10 cellular contexts compared by ENCODE assay signal in genomic region chr10:12448340-12448728, GRCh38.
A peak's percentile ranks its signal among the peaks of the same experiment; 100 is the strongest.
DNase-seq lines count a peak whose midpoint lies in the region; ATAC-seq and TF ChIP-seq lines count a peak whose summit lies in the region.
"Had no signal": no experiment of that assay in that cellular context is flagged by ENCODE, and none has a peak within 500 bp of the region (broad histone marks: within the 10 kb centered on the region; RNA-seq: fewer than 3 reads in every experiment).

No MANE protein-coding gene starts in this region.

- peaks cover 3% of the 10 kb centered on the region for H3K36me3 Mint-ChIP-seq in CD4-positive, alpha-beta T cell (ENCODE audit: low read depth)
- no peaks in the 10 kb centered on the region for H3K36me3 Mint-ChIP-seq in activated T-cell treated with anti-CD3 and anti-CD28 coated beads, Interleukin-2, amount 50 U/mL, for 4 hours (ENCODE audit: insufficient read depth)
- H3K36me3 Mint-ChIP-seq in natural killer cell, result no peaks in the 10 kb centered on the region

- DNase-seq in CD4-positive, alpha-beta T cell, result peak in 1 of 10 experiments; percentile 7
- DNase-seq in activated T-cell treated with anti-CD3 and anti-CD28 coated beads, Interleukin-2, amount 50 U/mL, for 4 hours, result no peak
- DNase-seq in natural killer cell, result no peak
- DNase-seq in stimulated activated naive CD4-positive, alpha-beta T cell treated with Interleukin-2 at 50 U/mL for 16 hours (lab: John Stamatoyannopoulos, UW), result no peak
- no peak for DNase-seq in HPDE6-E6E7 (ENCODE audit: extremely low spot score)
- no peak for DNase-seq in right lobe of liver
- no peak for DNase-seq in SIG-M5 (lab: John Stamatoyannopoulos, UW)
- DNase-seq: DMS 273 treated with DMSO at 0.1 percent for 48 hours had no signal

- peak overlapping the region; percentile 88 for H3K27ac Mint-ChIP-seq in CD4-positive, alpha-beta T cell
- H3K27ac Mint-ChIP-seq in natural killer cell, result peak overlapping the region; percentile 95 to 96
- H3K27ac Mint-ChIP-seq: nephron had no signal

- H3K4me3 Mint-ChIP-seq in CD4-positive, alpha-beta T cell, result peak overlapping the region; percentile 72
- peak overlapping the region; percentile 30 for H3K4me3 Mint-ChIP-seq in activated T-cell treated with anti-CD3 and anti-CD28 coated beads, Interleukin-2, amount 50 U/mL, for 4 hours
- H3K4me3 Mint-ChIP-seq in natural killer cell, result peak overlapping the region; percentile 79
- H3K4me3 Mint-ChIP-seq: nephron had no signal

- peaks cover 0 to 4% (median 0%) of the 10 kb centered on the region in 4 donors for H3K4me1 ChIP-seq in right lobe of liver

- intact Hi-C loops in CD4-positive, alpha-beta T cell (cut with DNase I, micrococcal nuclease), result loop anchor here (1.0 to 5.0 kb wide), 3 partner anchors 99 to 159 kb away; partner anchors contain the start of gene CAMK1D (in 1 of the 2)
- intact Hi-C loops in natural killer cell (cut with micrococcal nuclease), result loop anchor here (1.0 to 2.0 kb wide), 4 partner anchors 36 to 254 kb away; partner anchors contain the start of gene NUDT5
- intact Hi-C loops in right lobe of liver (cut with DNase I), result no loop called here

- H3K4me1 Mint-ChIP-seq in CD4-positive, alpha-beta T cell (ENCODE audit: low read depth), result peaks cover 44% of the 10 kb centered on the region
- H3K4me1 Mint-ChIP-seq in activated T-cell treated with anti-CD3 and anti-CD28 coated beads, Interleukin-2, amount 50 U/mL, for 4 hours (ENCODE audit: low read depth), result peaks cover 44% of the 10 kb centered on the region
- H3K4me1 Mint-ChIP-seq in natural killer cell, result peaks cover 34 to 38% of the 10 kb centered on the region in 2 donors

- peak; percentile 3 for ATAC-seq in CD4-positive, alpha-beta T cell (ENCODE audit: poor library complexity)
- ATAC-seq in HG03460 (IDR thresholded peaks at IDR 0.05; ENCODE audit: unreplicated experiment), result peak; percentile 22
- peak in 1 of 2 donors; percentile 2 for ATAC-seq in activated T-cell treated with anti-CD3 and anti-CD28 coated beads, Interleukin-2, amount 50 U/mL, for 4 hours
- ATAC-seq in natural killer cell, result peak in 2 of 3 donors; percentile 0 to 2
- no peak for ATAC-seq in right lobe of liver

- no peak for TF ChIP-seq CTCF in CD4-positive, alpha-beta T cell (IDR thresholded peaks at IDR 0.05)
- TF ChIP-seq CTCF in natural killer cell (IDR thresholded peaks at IDR 0.05), result no peak
- no peak for TF ChIP-seq CTCF in right lobe of liver (IDR thresholded peaks at IDR 0.05)

- 66% methylated on average over 3 of the region's 3 CpGs for WGBS in right lobe of liver (ENCODE audit: insufficient coverage, low coverage, low lambda C conversion rate, missing lambda C conversion rate)

- H3K36me3 ChIP-seq in right lobe of liver, result no peaks in the 10 kb centered on the region

- POLR2A ChIA-PET in CD4-positive, alpha-beta T cell (lab: Charles Lee), result no interaction called here

- H3K4me3 ChIP-seq in right lobe of liver, result no peak overlapping the region

- no peaks in the 10 kb centered on the region for H3K9me3 ChIP-seq in CD4-positive, alpha-beta T cell (ENCODE audit: control insufficient read depth, low read length)
- H3K9me3 ChIP-seq in right lobe of liver, result no peaks in the 10 kb centered on the region

- no peak for TF ChIP-seq POLR2A in right lobe of liver (IDR thresholded peaks at IDR 0.05)

- H3K9me3 Mint-ChIP-seq in CD4-positive, alpha-beta T cell, result no peaks in the 10 kb centered on the region
- no peaks in the 10 kb centered on the region for H3K9me3 Mint-ChIP-seq in activated T-cell treated with anti-CD3 and anti-CD28 coated beads, Interleukin-2, amount 50 U/mL, for 4 hours
- no peaks in the 10 kb centered on the region for H3K9me3 Mint-ChIP-seq in natural killer cell
- H3K9me3 Mint-ChIP-seq: nephron had no signal

- no peaks in the 10 kb centered on the region for H3K27me3 ChIP-seq in CD4-positive, alpha-beta T cell (ENCODE audit: control insufficient read depth, insufficient read depth, low read length)
- H3K27me3 ChIP-seq in right lobe of liver, result no peaks in the 10 kb centered on the region

- no peaks in the 10 kb centered on the region for H3K27me3 Mint-ChIP-seq in CD4-positive, alpha-beta T cell
- no peaks in the 10 kb centered on the region for H3K27me3 Mint-ChIP-seq in activated T-cell treated with anti-CD3 and anti-CD28 coated beads, Interleukin-2, amount 50 U/mL, for 4 hours (ENCODE audit: low read depth)
- peaks cover 0 to 5% of the 10 kb centered on the region in 2 donors for H3K27me3 Mint-ChIP-seq in natural killer cell (ENCODE audit: low read depth in 2 of 2)

- no peak overlapping the region for H3K27ac ChIP-seq in CD4-positive, alpha-beta T cell (ENCODE audit: low read depth, low read length)
- no peak overlapping the region for H3K27ac ChIP-seq in right lobe of liver

- CTCF ChIA-PET in CD4-positive, alpha-beta T cell (lab: Charles Lee), result no interaction called here

Comparison
In these comparisons a context has a peak if more than half of its experiments do, and no peak if none do; other contexts are left out.
1. ATAC-seq: peak in CD4-positive, alpha-beta T cell (single experiment), HG03460 (single experiment) and natural killer cell (2 of 3); none in right lobe of liver (0 of 4).
2. intact Hi-C loops: an anchor here in CD4-positive, alpha-beta T cell (1.0 to 5.0 kb wide) and natural killer cell (1.0 to 2.0 kb wide); none called in right lobe of liver.
3. Peak in every context shown above with its lines, with median percentiles within 50 percentile points of each other: H3K4me3 Mint-ChIP-seq.